ENCODE assay signal across 41 cellular contexts in the genomic region with DNA sequence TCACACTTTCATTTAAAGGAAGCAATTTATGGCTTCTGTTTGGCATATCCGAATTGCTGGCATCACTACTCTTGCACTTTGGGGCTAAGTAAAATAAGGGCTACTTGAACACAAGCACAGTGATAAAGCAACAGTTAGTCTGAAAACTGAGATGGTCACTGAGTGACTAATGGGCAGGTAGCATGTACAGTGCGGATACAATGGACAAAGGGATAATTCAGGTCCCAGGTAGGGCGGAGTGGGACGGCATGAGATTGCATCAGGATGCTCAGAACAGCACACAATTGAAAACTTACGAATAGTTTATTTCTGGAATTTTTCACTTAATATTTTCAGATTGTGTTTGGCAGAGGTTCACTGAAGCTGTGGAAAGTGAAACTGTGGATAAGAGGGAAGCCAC. TPM values are rescaled to one million over a fixed set of nuclear protein-coding genes. Genes with fewer than 3 reads are reported as not detected.
"Had no signal": no experiment of that assay in that cellular context is flagged by ENCODE, and none has a peak within 500 bp of the region (broad histone marks: within the 10 kb centered on the region; RNA-seq: fewer than 3 reads in every experiment).

No MANE protein-coding gene starts in this region.

- H3K4me1 ChIP-seq: body of pancreas had no signal

- H3K4me1 Mint-ChIP-seq: activated naive CD4-positive, alpha-beta T cell treated with anti-CD3 and anti-CD28 coated beads, Interleukin-2, amount 10 ng/mL, durations not matched to agents 7 days and 5 days; activated naive CD4-positive, alpha-beta T cell treated with anti-CD3 and anti-CD28 coated beads, Interleukin-2, amount 50 U/mL, for 24 hours; activated naive CD8-positive, alpha-beta T cell treated with anti-CD3 and anti-CD28 coated beads, Interleukin-2, amount 10 ng/mL, durations not matched to agents 7 days and 5 days; activated naive CD8-positive, alpha-beta T cell treated with anti-CD3 and anti-CD28 coated beads, Interleukin-2, amount 50 U/mL, for 24 hours; central memory CD8-positive, alpha-beta T cell had no signal

- H3K9me3 ChIP-seq: body of pancreas had no signal

- FAIRE-seq: astrocyte, bronchial epithelial cell, TTC549 had no signal

- ATAC-seq: activated CD4-positive, alpha-beta T cell treated with anti-CD3 and anti-CD28 coated beads for 36 hours; activated CD4-positive, CD25-positive, alpha-beta regulatory T cell treated with anti-CD3 and anti-CD28 coated beads, Interleukin-2, amount 50 U/mL, for 24 hours; activated CD8-positive, alpha-beta memory T cell treated with anti-CD3 and anti-CD28 coated beads, Interleukin-2, amount 10 ng/mL, durations not matched to agents 7 days and 5 days; activated CD8-positive, alpha-beta T cell treated with anti-CD3 and anti-CD28 coated beads, Interleukin-2, amount 10 ng/mL, durations not matched to agents 7 days and 5 days; activated naive CD8-positive, alpha-beta T cell treated with anti-CD3 and anti-CD28 coated beads, Interleukin-2, amount 50 U/mL, for 24 hours; body of pancreas had no signal

- H3K27me3 ChIP-seq: brain microvascular endothelial cell, cardiac muscle cell had no signal

- H3K27ac Mint-ChIP-seq: activated CD4-positive, alpha-beta memory T cell treated with anti-CD3 and anti-CD28 coated beads, Interleukin-2, amount 10 ng/mL, durations not matched to agents 7 days and 5 days; activated CD4-positive, alpha-beta T cell treated with anti-CD3 and anti-CD28 coated beads for 36 hours; activated CD4-positive, alpha-beta T cell treated with anti-CD3 and anti-CD28 coated beads, Interleukin-2, amount 10 ng/mL, durations not matched to agents 7 days and 5 days; activated CD8-positive, alpha-beta memory T cell treated with anti-CD3 and anti-CD28 coated beads, Interleukin-2, amount 10 ng/mL, durations not matched to agents 7 days and 5 days; activated CD8-positive, alpha-beta T cell treated with anti-CD3 and anti-CD28 coated beads, Interleukin-2, amount 10 ng/mL, durations not matched to agents 7 days and 5 days; activated naive CD4-positive, alpha-beta T cell treated with anti-CD3 and anti-CD28 coated beads, Interleukin-2, amount 10 ng/mL, durations not matched to agents 7 days and 5 days; activated naive CD4-positive, alpha-beta T cell treated with anti-CD3 and anti-CD28 coated beads, Interleukin-2, amount 50 U/mL, for 24 hours; activated naive CD8-positive, alpha-beta T cell; activated naive CD8-positive, alpha-beta T cell treated with anti-CD3 and anti-CD28 coated beads, Interleukin-2, amount 10 ng/mL, durations not matched to agents 7 days and 5 days; activated naive CD8-positive, alpha-beta T cell treated with anti-CD3 and anti-CD28 coated beads, Interleukin-2, amount 50 U/mL, for 24 hours; activated T-cell treated with anti-CD3 and anti-CD28 coated beads, Interleukin-2, amount 50 U/mL, for 24 hours; activated T-helper 2 cell treated with anti-CD3 and anti-CD28 coated beads, Interferon-gamma antibody, Interleukin-2, Interleukin-4, amounts not matched to agents 10 μg/mL and 5 μg/mL and 100 μg/mL, durations not matched to agents 14 hours and 24 hours and 36 hours; T-helper 1 cell treated with Interleukin-12 subunit alpha and Interleukin-12 subunit beta and Interleukin-4 antibody, amounts not matched to agents 30 μg/mL and 1 μg/mL, for 36 hours; T-helper 2 cell treated with Interferon-gamma antibody and Interleukin-4, amounts not matched to agents 5 μg/mL and 100 μg/mL, for 36 hours had no signal

- H3K36me3 ChIP-seq: brain microvascular endothelial cell, cardiac muscle cell had no signal

- DNase-seq: activated CD4-positive, alpha-beta memory T cell treated with anti-CD3 and anti-CD28 coated beads, Interleukin-2, amount 10 ng/mL, durations not matched to agents 7 days and 5 days; activated CD4-positive, alpha-beta T cell treated with anti-CD3 and anti-CD28 coated beads for 1 hour; activated CD4-positive, alpha-beta T cell treated with anti-CD3 and anti-CD28 coated beads for 36 hours; activated CD4-positive, alpha-beta T cell treated with anti-CD3 and anti-CD28 coated beads for 48 hours; activated CD4-positive, alpha-beta T cell treated with anti-CD3 and anti-CD28 coated beads, Interleukin-2, amount 10 ng/mL, durations not matched to agents 7 days and 5 days; activated CD4-positive, alpha-beta T cell treated with anti-CD3 and anti-CD28 coated beads, Interleukin-2, amount 50 U/mL, for 48 hours; activated CD4-positive, CD25-positive, alpha-beta regulatory T cell; activated CD8-positive, alpha-beta memory T cell treated with anti-CD3 and anti-CD28 coated beads for 24 hours; activated CD8-positive, alpha-beta memory T cell treated with anti-CD3 and anti-CD28 coated beads, Interleukin-2, amount 10 ng/mL, durations not matched to agents 7 days and 5 days; activated CD8-positive, alpha-beta memory T cell treated with anti-CD3 and anti-CD28 coated beads, Interleukin-2, amount 50 U/mL, for 48 hours; activated CD8-positive, alpha-beta T cell treated with anti-CD3 and anti-CD28 coated beads, Interleukin-2, amount 10 ng/mL, durations not matched to agents 7 days and 5 days; activated effector memory CD4-positive, alpha-beta T cell treated with Interleukin-2 at 50 U/mL for 16 hours; activated gamma-delta T cell; activated naive CD4-positive, alpha-beta T cell treated with anti-CD3 and anti-CD28 coated beads, Interleukin-2, amount 10 ng/mL, durations not matched to agents 7 days and 5 days; activated naive CD4-positive, alpha-beta T cell treated with Interleukin-2 at 50 U/mL for 16 hours; activated naive CD8-positive, alpha-beta T cell treated with anti-CD3 and anti-CD28 coated beads, Interleukin-2, amount 10 ng/mL, durations not matched to agents 7 days and 5 days; activated naive CD8-positive, alpha-beta T cell treated with anti-CD3 and anti-CD28 coated beads, Interleukin-2, amount 50 U/mL, for 24 hours; activated T-cell treated with anti-CD3 and anti-CD28 coated beads, Interleukin-2, amount 50 U/mL, for 24 hours; activated T-cell treated with anti-CD3 and anti-CD28 coated beads, Interleukin-2, amount 50 U/mL, for 48 hours; aorta; body of pancreas; brain microvascular endothelial cell; caudate nucleus; cerebellar nuclear complex; T-helper 1 cell; T-helper 2 cell; T-helper 9 cell had no signal

- H3K9me3 Mint-ChIP-seq: activated CD4-positive, alpha-beta memory T cell treated with anti-CD3 and anti-CD28 coated beads, Interleukin-2, amount 10 ng/mL, durations not matched to agents 7 days and 5 days; activated CD4-positive, alpha-beta T cell treated with anti-CD3 and anti-CD28 coated beads, Interleukin-2, amount 10 ng/mL, durations not matched to agents 7 days and 5 days; activated naive CD4-positive, alpha-beta T cell treated with anti-CD3 and anti-CD28 coated beads, Interleukin-2, amount 10 ng/mL, durations not matched to agents 7 days and 5 days; activated naive CD4-positive, alpha-beta T cell treated with anti-CD3 and anti-CD28 coated beads, Interleukin-2, amount 50 U/mL, for 24 hours; activated naive CD8-positive, alpha-beta T cell treated with anti-CD3 and anti-CD28 coated beads, Interleukin-2, amount 10 ng/mL, durations not matched to agents 7 days and 5 days; activated naive CD8-positive, alpha-beta T cell treated with anti-CD3 and anti-CD28 coated beads, Interleukin-2, amount 50 U/mL, for 24 hours; activated T-cell treated with anti-CD3 and anti-CD28 coated beads, Interleukin-2, amount 50 U/mL, for 24 hours; activated T-helper 2 cell treated with anti-CD3 and anti-CD28 coated beads, Interferon-gamma antibody, Interleukin-2, Interleukin-4, amounts not matched to agents 10 μg/mL and 5 μg/mL and 100 μg/mL, durations not matched to agents 14 hours and 24 hours and 36 hours; central memory CD8-positive, alpha-beta T cell; T-helper 1 cell treated with Interleukin-12 subunit alpha and Interleukin-12 subunit beta and Interleukin-4 antibody, amounts not matched to agents 30 μg/mL and 1 μg/mL, for 36 hours; T-helper 2 cell treated with Interferon-gamma antibody and Interleukin-4, amounts not matched to agents 5 μg/mL and 100 μg/mL, for 36 hours had no signal

- H3K36me3 Mint-ChIP-seq: activated naive CD4-positive, alpha-beta T cell treated with anti-CD3 and anti-CD28 coated beads, Interleukin-2, amount 10 ng/mL, durations not matched to agents 7 days and 5 days; activated naive CD4-positive, alpha-beta T cell treated with anti-CD3 and anti-CD28 coated beads, Interleukin-2, amount 50 U/mL, for 24 hours; activated naive CD8-positive, alpha-beta T cell; activated naive CD8-positive, alpha-beta T cell treated with anti-CD3 and anti-CD28 coated beads, Interleukin-2, amount 10 ng/mL, durations not matched to agents 7 days and 5 days had no signal

- H3K27ac ChIP-seq: body of pancreas, brain microvascular endothelial cell, cardiac muscle cell, VCaP had no signal

- H3K4me3 Mint-ChIP-seq: activated CD4-positive, alpha-beta memory T cell treated with anti-CD3 and anti-CD28 coated beads, Interleukin-2, amount 10 ng/mL, durations not matched to agents 7 days and 5 days; activated CD4-positive, alpha-beta T cell treated with anti-CD3 and anti-CD28 coated beads for 36 hours; activated CD4-positive, alpha-beta T cell treated with anti-CD3 and anti-CD28 coated beads, Interleukin-2, amount 10 ng/mL, durations not matched to agents 7 days and 5 days; activated CD8-positive, alpha-beta memory T cell treated with anti-CD3 and anti-CD28 coated beads, Interleukin-2, amount 10 ng/mL, durations not matched to agents 7 days and 5 days; activated CD8-positive, alpha-beta T cell treated with anti-CD3 and anti-CD28 coated beads, Interleukin-2, amount 10 ng/mL, durations not matched to agents 7 days and 5 days; activated naive CD4-positive, alpha-beta T cell treated with anti-CD3 and anti-CD28 coated beads, Interleukin-2, amount 10 ng/mL, durations not matched to agents 7 days and 5 days; activated naive CD4-positive, alpha-beta T cell treated with anti-CD3 and anti-CD28 coated beads, Interleukin-2, amount 50 U/mL, for 24 hours; activated naive CD8-positive, alpha-beta T cell; activated naive CD8-positive, alpha-beta T cell treated with anti-CD3 and anti-CD28 coated beads, Interleukin-2, amount 10 ng/mL, durations not matched to agents 7 days and 5 days; activated naive CD8-positive, alpha-beta T cell treated with anti-CD3 and anti-CD28 coated beads, Interleukin-2, amount 50 U/mL, for 24 hours; activated T-cell treated with anti-CD3 and anti-CD28 coated beads, Interleukin-2, amount 50 U/mL, for 24 hours; central memory CD8-positive, alpha-beta T cell; T-helper 1 cell treated with Interleukin-12 subunit alpha and Interleukin-12 subunit beta and Interleukin-4 antibody, amounts not matched to agents 30 μg/mL and 1 μg/mL, for 36 hours; T-helper 2 cell treated with Interferon-gamma antibody and Interleukin-4, amounts not matched to agents 5 μg/mL and 100 μg/mL, for 36 hours had no signal

- H3K4me3 ChIP-seq: body of pancreas, cardiac muscle cell had no signal

RNA-seq across cellular contexts. Expression of a gene that starts 9.2 kb away (rescaled TPM):
- total RNA-seq: activated CD4-positive, alpha-beta memory T cell treated with anti-CD3 and anti-CD28 coated beads, Interleukin-2, amount 10 ng/mL, durations not matched to agents 7 days and 5 days; activated CD4-positive, alpha-beta T cell treated with anti-CD3 and anti-CD28 coated beads for 36 hours; activated CD4-positive, alpha-beta T cell treated with anti-CD3 and anti-CD28 coated beads, Interleukin-2, amount 10 ng/mL, durations not matched to agents 7 days and 5 days; activated CD8-positive, alpha-beta memory T cell treated with anti-CD3 and anti-CD28 coated beads, Interleukin-2, amount 10 ng/mL, durations not matched to agents 7 days and 5 days; activated CD8-positive, alpha-beta T cell treated with anti-CD3 and anti-CD28 coated beads, Interleukin-2, amount 10 ng/mL, durations not matched to agents 7 days and 5 days; activated naive CD8-positive, alpha-beta T cell treated with anti-CD3 and anti-CD28 coated beads, Interleukin-2, amount 10 ng/mL, durations not matched to agents 7 days and 5 days; activated T-helper 2 cell treated with anti-CD3 and anti-CD28 coated beads, Interferon-gamma antibody, Interleukin-2, Interleukin-4, amounts not matched to agents 10 μg/mL and 5 μg/mL and 100 μg/mL, durations not matched to agents 14 hours and 24 hours and 36 hours; aorta; astrocyte; body of pancreas; bronchial epithelial cell; cardiac muscle cell; chondrocyte had no signal
- polyA plus RNA-seq: adipose tissue, aorta, cardiac muscle cell had no signal
